In the genomic region with DNA sequence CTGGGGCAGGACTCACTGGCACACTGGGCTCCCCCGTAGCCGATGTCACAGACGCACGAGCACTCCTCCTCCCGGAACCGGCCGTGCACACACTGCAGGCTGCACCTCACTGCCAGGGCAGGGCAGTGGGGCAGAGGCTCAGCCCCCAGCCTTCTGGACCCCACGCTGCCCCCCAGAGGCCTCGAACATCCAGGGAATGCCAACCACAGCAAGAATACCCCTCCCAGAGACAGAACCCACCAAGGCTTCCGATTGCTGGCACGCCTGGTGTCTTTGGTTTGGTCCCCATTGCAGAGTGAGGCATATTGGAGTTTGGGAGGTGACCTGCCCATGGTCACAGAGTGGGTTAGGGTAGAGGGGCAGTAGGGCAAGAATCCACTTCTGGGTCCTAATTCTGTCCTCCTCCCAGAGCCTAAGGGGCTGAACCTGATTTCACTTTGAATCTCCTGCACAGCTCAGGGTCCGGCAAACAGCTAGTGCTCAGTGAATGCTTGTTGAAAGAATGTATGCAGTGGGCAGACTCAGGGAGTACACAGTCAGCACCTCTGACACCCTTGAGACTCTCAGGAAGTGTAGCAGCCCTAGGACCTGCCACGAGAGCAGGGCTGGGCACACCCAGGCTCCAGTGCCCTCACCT, we compare ENCODE assay signal across 4 cellular contexts. TPM values are rescaled to one million over a fixed set of nuclear protein-coding genes. Genes with fewer than 3 reads are reported as not detected.
"Had no signal": no experiment of that assay in that cellular context is flagged by ENCODE, and none has a peak within 500 bp of the region (broad histone marks: within the 10 kb centered on the region; RNA-seq: fewer than 3 reads in every experiment).

No MANE protein-coding gene starts in this region.

RNA-seq across cellular contexts. Expression of a gene that starts 9.0 kb away (rescaled TPM):
- total RNA-seq: HT1080, IMR-90 had no signal

RNA-seq across cellular contexts. Expression of a gene that starts 36.1 kb away (rescaled TPM):
- total RNA-seq: H4, H7, HT1080 had no signal
